ENCODE assay signal across 16 cellular contexts in genomic region chr3:66406841-66407240, GRCh38.
"Had no signal": no experiment of that assay in that cellular context is flagged by ENCODE, and none has a peak within 500 bp of the region (broad histone marks: within the 10 kb centered on the region; RNA-seq: fewer than 3 reads in every experiment).

No MANE protein-coding gene starts in this region.

- H3K27me3 ChIP-seq: cardiac muscle cell, SJSA1, upper lobe of left lung had no signal

- H3K27ac ChIP-seq: cardiac muscle cell, epithelial cell of prostate, SJSA1, upper lobe of left lung had no signal

- H3K9me3 ChIP-seq: SJSA1, upper lobe of left lung had no signal

- H3K4me3 ChIP-seq: cardiac muscle cell, SJSA1, upper lobe of left lung had no signal

- DNase-seq: activated CD4-positive, alpha-beta T cell treated with anti-CD3 and anti-CD28 coated beads for 1 hour; activated CD4-positive, alpha-beta T cell treated with anti-CD3 and anti-CD28 coated beads, Interleukin-2, amount 50 U/mL, for 48 hours; activated CD8-positive, alpha-beta memory T cell treated with anti-CD3 and anti-CD28 coated beads, Interleukin-2, amount 10 ng/mL, durations not matched to agents 7 days and 5 days; activated effector memory CD4-positive, alpha-beta T cell treated with anti-CD3 and anti-CD28 coated beads, Interleukin-2, amount 50 U/mL, for 16 hours; activated T-cell treated with anti-CD3 and anti-CD28 coated beads, Interleukin-2, amount 50 U/mL, for 4 hours; cortex of kidney; effector memory CD4-positive, alpha-beta T cell; immature natural killer cell; left colon; nephron progenitor cell; stimulated activated CD4-positive, alpha-beta T cell treated with anti-CD3 and anti-CD28 coated beads, Interleukin-4, amount 100 ng/mL, for 1 hour; T-helper 9 cell had no signal
